In genomic region chr3:195106418-195106906, GRCh38 we compare ENCODE assay signal across 8 cellular contexts.
DNase-seq lines count a peak whose midpoint lies in the region; ATAC-seq and TF ChIP-seq lines count a peak whose summit lies in the region.

No MANE protein-coding gene starts in this region.

- H3K4me1 Mint-ChIP-seq in activated CD8-positive, alpha-beta T cell treated with anti-CD3 and anti-CD28 coated beads, Interleukin-2, amount 10 ng/mL, durations not matched to agents 7 days and 5 days (ENCODE audit: low read depth), result peaks cover 14% of the 10 kb centered on the region

- no peak overlapping the region for H3K27ac ChIP-seq in duodenal mucosa (ENCODE audit: low read depth, low read length)
- H3K27ac ChIP-seq in mesendoderm (ENCODE audit: low read depth, low read length), result no peak overlapping the region

- peak overlapping the region in 1 of 2 donors; percentile 11 for H3K9ac ChIP-seq in duodenal mucosa (ENCODE audit: low read depth in 1 of 2, low read length in 2 of 2)
- peak overlapping the region; percentile 37 for H3K9ac ChIP-seq in mesendoderm (ENCODE audit: low read length)

- H4K5ac ChIP-seq in mesendoderm (ENCODE audit: low read length), result no peak overlapping the region

- peak overlapping the region; percentile 11 for H3K4me2 ChIP-seq in mesendoderm (ENCODE audit: low read length)

- POLR2A ChIA-PET in activated CD8-positive, alpha-beta T cell treated with anti-CD3 and anti-CD28 coated beads, Interleukin-2, amount 10 ng/mL, durations not matched to agents 7 days and 5 days (lab: Charles Lee), result interaction anchor here (1.0 to 1.3 kb wide), 2 partner anchors 146 to 153 kb away, joined by 3 read pairs; no protein-coding TSS in a partner anchor

- H3K36me3 ChIP-seq in duodenal mucosa (ENCODE audit: control insufficient read depth in 1 of 2, insufficient read depth in 2 of 2, low read length in 2 of 2), result no peaks in the 10 kb centered on the region
- H3K36me3 ChIP-seq in mesendoderm (ENCODE audit: control insufficient read depth, insufficient read depth, low read length), result no peaks in the 10 kb centered on the region

- CTCF ChIA-PET in activated CD8-positive, alpha-beta T cell treated with anti-CD3 and anti-CD28 coated beads, Interleukin-2, amount 10 ng/mL, durations not matched to agents 7 days and 5 days (lab: Charles Lee), result interaction anchor here (0.7 to 5.9 kb wide), 24 partner anchors 9 to 447 kb away, joined by 3 to 79 read pairs (median 4); partner anchors contain the start of genes FAM43A and LSG1

- no peak overlapping the region for H3K23ac ChIP-seq in mesendoderm (ENCODE audit: low read length)

- H3K27me3 ChIP-seq in duodenal mucosa (ENCODE audit: control insufficient read depth in 1 of 2, insufficient read depth in 2 of 2, low read length in 2 of 2), result no peaks in the 10 kb centered on the region
- H3K27me3 ChIP-seq in mesendoderm (ENCODE audit: insufficient read depth, low read length, poor library complexity), result no peaks in the 10 kb centered on the region

- H3K4me1 ChIP-seq in duodenal mucosa (ENCODE audit: control insufficient read depth in 1 of 2, insufficient read depth in 2 of 2, low read length in 2 of 2) (peaks cover 13 to 19% of the 10 kb centered on the region in 2 donors), mesendoderm (ENCODE audit: control insufficient read depth, low read depth, low read length) (peaks cover 1% of the 10 kb centered on the region)

- no peaks in the 10 kb centered on the region for H3K9me3 ChIP-seq in duodenal mucosa (ENCODE audit: control insufficient read depth in 1 of 2, low read length in 2 of 2)

- no peaks in the 10 kb centered on the region for H3K9me3 Mint-ChIP-seq in activated CD8-positive, alpha-beta T cell treated with anti-CD3 and anti-CD28 coated beads, Interleukin-2, amount 10 ng/mL, durations not matched to agents 7 days and 5 days (ENCODE audit: insufficient read depth)

- H2BK15ac ChIP-seq in mesendoderm (replicated peaks; ENCODE audit: low read depth), result no peak overlapping the region

- H3K79me1 ChIP-seq in mesendoderm (ENCODE audit: low read length), result peaks cover 3% of the 10 kb centered on the region

- no peak overlapping the region for H2AK5ac ChIP-seq in mesendoderm (ENCODE audit: low read length)

- TF ChIP-seq CTCF in GM12874 (IDR thresholded peaks at IDR 0.05; ENCODE audit: insufficient read depth, low read depth, low read length), result peak; percentile 99

- no peaks in the 10 kb centered on the region for H3K27me3 Mint-ChIP-seq in activated CD8-positive, alpha-beta T cell treated with anti-CD3 and anti-CD28 coated beads, Interleukin-2, amount 10 ng/mL, durations not matched to agents 7 days and 5 days (ENCODE audit: low read depth)

- H3K27ac Mint-ChIP-seq in activated CD8-positive, alpha-beta T cell treated with anti-CD3 and anti-CD28 coated beads, Interleukin-2, amount 10 ng/mL, durations not matched to agents 7 days and 5 days, result no peak overlapping the region

- DNase-seq in NCI-H524 (lab: John Stamatoyannopoulos, UW), result peak; percentile 47 to 64
- DNase-seq in activated CD8-positive, alpha-beta T cell treated with anti-CD3 and anti-CD28 coated beads, Interleukin-2, amount 10 ng/mL, durations not matched to agents 7 days and 5 days, result peak; percentile 73
- DNase-seq in mesendoderm, result peak; percentile 78
- DNase-seq in stimulated activated CD8-positive, alpha-beta memory T cell treated with anti-CD3 and anti-CD28 coated beads, Interleukin-2, amount 100 ng/mL, for 1 hour (ENCODE audit: low read depth in 2 of 2), result peak; percentile 35 to 42

- WGBS in mesendoderm (ENCODE audit: extremely low coverage, insufficient coverage, low lambda C conversion rate), result no CpG with 5 or more reads among the region's 29 CpGs

- peak overlapping the region; percentile 35 for H3K56ac ChIP-seq in mesendoderm (ENCODE audit: low read length)

- no peak overlapping the region for H2BK120ac ChIP-seq in mesendoderm (ENCODE audit: low read depth, low read length)

- H3K4ac ChIP-seq in mesendoderm (ENCODE audit: low read depth, low read length), result no peak overlapping the region

- H2BK5ac ChIP-seq in mesendoderm (ENCODE audit: low read length), result no peak overlapping the region

- H3K4me3 ChIP-seq in duodenal mucosa (ENCODE audit: low read depth in 1 of 2, low read length in 2 of 2) (peak overlapping the region; percentile 13 to 45), mesendoderm (ENCODE audit: low read length) (no peak overlapping the region)

- H3K18ac ChIP-seq in mesendoderm (ENCODE audit: low read length), result no peak overlapping the region

- no peaks in the 10 kb centered on the region for H3K36me3 Mint-ChIP-seq in activated CD8-positive, alpha-beta T cell treated with anti-CD3 and anti-CD28 coated beads, Interleukin-2, amount 10 ng/mL, durations not matched to agents 7 days and 5 days (ENCODE audit: low read depth)

- H4K8ac ChIP-seq in mesendoderm (ENCODE audit: low read depth, low read length), result no peak overlapping the region

- ATAC-seq in HG02938 (IDR thresholded peaks at IDR 0.05; ENCODE audit: unreplicated experiment) (peak; percentile 52), GM18873 (IDR thresholded peaks at IDR 0.05; ENCODE audit: low FRiP score, unreplicated experiment) (no peak)
- ATAC-seq in activated CD8-positive, alpha-beta T cell treated with anti-CD3 and anti-CD28 coated beads, Interleukin-2, amount 10 ng/mL, durations not matched to agents 7 days and 5 days, result peak; percentile 84

- no peaks in the 10 kb centered on the region for H3K79me2 ChIP-seq in mesendoderm (ENCODE audit: control insufficient read depth, insufficient read depth, low read length)

- H3K4me3 Mint-ChIP-seq in activated CD8-positive, alpha-beta T cell treated with anti-CD3 and anti-CD28 coated beads, Interleukin-2, amount 10 ng/mL, durations not matched to agents 7 days and 5 days, result peak overlapping the region; percentile 5
